ENCODE assay signal across 20 cellular contexts in genomic region chr12:91998316-91998715, GRCh38.
"Had no signal": no experiment of that assay in that cellular context is flagged by ENCODE, and none has a peak within 500 bp of the region (broad histone marks: within the 10 kb centered on the region; RNA-seq: fewer than 3 reads in every experiment).

No MANE protein-coding gene starts in this region.

- H3K4me3 Mint-ChIP-seq: nephron, type B pancreatic cell had no signal

- H3K27me3 Mint-ChIP-seq: progenitor cell of endocrine pancreas, type B pancreatic cell had no signal

- ATAC-seq: esophagus mucosa; heart left ventricle; left lobe of liver; mucosa of descending colon; pancreas; right cardiac atrium; stimulated activated naive CD8-positive, alpha-beta T cell treated with anti-CD3 and anti-CD28 coated beads, Interleukin-15, Interleukin-2, amounts not matched to agents 100 U/mL and 50 U/mL, for 24 hours had no signal

- H3K36me3 Mint-ChIP-seq: type B pancreatic cell had no signal

- H3K27ac Mint-ChIP-seq: nephron, progenitor cell of endocrine pancreas, type B pancreatic cell had no signal

- DNase-seq: cortex of kidney; dorsolateral prefrontal cortex; effector CD8-positive, alpha-beta T cell; heart left ventricle; hippocampal formation; islet precursor cell; mammary epithelial cell; mucosa of descending colon; occipital lobe; pancreas; right cardiac atrium; small intestine; stimulated activated CD4-positive, alpha-beta T cell treated with anti-CD3 and anti-CD28 coated beads, Interleukin-12 subunit alpha, Interleukin-12 subunit beta, amount 100 ng/mL, for 4 hours; stimulated activated naive CD8-positive, alpha-beta T cell treated with anti-CD3 and anti-CD28 coated beads, Interleukin-15, Interleukin-2, amounts not matched to agents 100 U/mL and 50 U/mL, for 24 hours; thyroid gland had no signal

- H3K9me3 Mint-ChIP-seq: type B pancreatic cell had no signal
